In the genomic region with DNA sequence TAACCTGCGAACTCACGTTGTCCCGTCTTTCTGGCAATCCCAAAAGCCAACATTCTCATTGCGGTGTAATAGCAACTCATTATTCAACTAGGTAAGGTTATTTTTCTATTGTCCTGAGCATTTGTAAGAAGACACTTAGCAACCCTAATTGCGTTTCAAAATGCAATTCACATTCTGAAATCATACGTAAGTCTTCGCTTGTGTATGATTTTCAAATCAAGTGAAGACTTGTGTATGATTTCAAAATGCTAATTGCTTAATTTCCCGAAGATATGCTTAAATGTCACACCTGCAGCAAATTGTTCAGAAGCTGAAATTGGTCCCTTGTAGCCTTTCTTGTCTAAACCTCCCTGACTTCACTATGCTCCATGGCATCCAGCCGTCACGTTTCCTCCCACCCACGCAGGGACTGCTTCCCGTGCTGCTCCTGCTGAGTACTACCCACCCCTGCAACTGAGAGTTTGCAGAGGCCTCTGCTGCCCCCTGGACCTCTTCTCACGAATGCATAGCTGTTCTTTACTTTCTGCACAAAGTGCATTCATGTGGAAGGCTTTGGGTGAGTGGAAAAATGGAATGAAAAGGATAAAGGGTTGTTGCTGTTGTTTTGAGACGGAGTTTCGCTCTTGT, we compare ENCODE assay signal across 18 cellular contexts. TPM values are rescaled to one million over a fixed set of nuclear protein-coding genes. Genes with fewer than 3 reads are reported as not detected.
A peak's percentile ranks its signal among the peaks of the same experiment; 100 is the strongest.
DNase-seq lines count a peak whose midpoint lies in the region; ATAC-seq, FAIRE-seq and TF ChIP-seq lines count a peak whose summit lies in the region.
"Had no signal": no experiment of that assay in that cellular context is flagged by ENCODE, and none has a peak within 500 bp of the region (broad histone marks: within the 10 kb centered on the region; RNA-seq: fewer than 3 reads in every experiment).

No MANE protein-coding gene starts in this region.

- H3K4me1 ChIP-seq in keratinocyte (ENCODE audit: control insufficient read depth, extremely low read depth, insufficient read depth, low read length): peaks cover 6% of the 10 kb centered on the region

- no peaks in the 10 kb centered on the region for H3K27me3 ChIP-seq in AG04450 (ENCODE audit: control insufficient read depth, insufficient read depth, low read length)
- H3K27me3 ChIP-seq in keratinocyte (ENCODE audit: control insufficient read depth, extremely low read depth, insufficient read depth, low read length): no peaks in the 10 kb centered on the region
- H3K27me3 ChIP-seq: BLaER1 had no signal

- no peaks in the 10 kb centered on the region for H3K9me3 Mint-ChIP-seq in HFFc6
- H3K9me3 Mint-ChIP-seq in CD14-positive monocyte: peaks cover 0 to 3% (median 0%) of the 10 kb centered on the region in 7 donors
- H3K9me3 Mint-ChIP-seq: activated T-helper 2 cell treated with anti-CD3 and anti-CD28 coated beads, Interferon-gamma antibody, Interleukin-2, Interleukin-4, amounts not matched to agents 10 μg/mL and 5 μg/mL and 100 μg/mL, durations not matched to agents 14 hours and 24 hours and 36 hours; nephron progenitor cell had no signal

- H3K79me2 ChIP-seq in keratinocyte (ENCODE audit: control insufficient read depth, insufficient read depth, low read length): no peaks in the 10 kb centered on the region

- no peak for DNase-seq in AG04450 (ENCODE audit: low read depth, low spot score)
- DNase-seq in HFFc6: no peak
- DNase-seq in astrocyte of the cerebellum (ENCODE audit: low read depth): no peak
- DNase-seq in keratinocyte (ENCODE audit: low read depth, low spot score): no peak
- DNase-seq in CD14-positive monocyte (ENCODE audit: low spot score): no peak
- DNase-seq in HK-2 (ENCODE audit: unreplicated experiment): no peak
- DNase-seq: islet precursor cell; NCI-H1105; NCI-H82; nephron progenitor cell; stimulated activated CD4-positive, alpha-beta T cell treated with anti-CD3 and anti-CD28 coated beads, Interleukin-15, amount 100 ng/mL, for 24 hours; stimulated activated CD8-positive, alpha-beta memory T cell treated with anti-CD3 and anti-CD28 coated beads, Interleukin-4, amount 100 ng/mL, for 48 hours had no signal

- H2AFZ ChIP-seq in keratinocyte (ENCODE audit: control insufficient read depth, low read length): no peak overlapping the region

- no peaks in the 10 kb centered on the region for H3K36me3 Mint-ChIP-seq in HFFc6 (ENCODE audit: low read depth)
- no peaks in the 10 kb centered on the region for H3K36me3 Mint-ChIP-seq in CD14-positive monocyte

- TF ChIP-seq CTCF in AG04450 (IDR thresholded peaks at IDR 0.05; ENCODE audit: low read depth, low read length): peak; percentile 50
- TF ChIP-seq CTCF in HFFc6 (IDR thresholded peaks at IDR 0.05): peak; percentile 41
- TF ChIP-seq CTCF in astrocyte of the cerebellum (IDR thresholded peaks at IDR 0.05; ENCODE audit: low read depth, low read length, missing control alignments): peak; percentile 34
- TF ChIP-seq CTCF in keratinocyte (optimal IDR thresholded peaks at IDR 0.05 in 1 of 3, IDR thresholded peaks at IDR 0.05 in 1 of 3, conservative IDR thresholded peaks at IDR 0.05 in 1 of 3; ENCODE audit: extremely low read depth in 1 of 3, insufficient read depth in 2 of 3, low read length in 3 of 3): peak in 2 of 3 experiments; percentile 13 to 28
- no peak for TF ChIP-seq CTCF in CD14-positive monocyte (IDR thresholded peaks at IDR 0.05)

- no peak overlapping the region for H3K27ac ChIP-seq in AG04450 (ENCODE audit: low read depth, low read length)
- H3K27ac ChIP-seq in keratinocyte (ENCODE audit: control insufficient read depth, insufficient read depth, low read length): no peak overlapping the region
- H3K27ac ChIP-seq: BLaER1 had no signal

- dilution Hi-C loops in keratinocyte (cut with MboI; ENCODE audit: extremely low pct_ligation_motif_present, low sequenced_read_pairs): no loop called here

- no peak for FAIRE-seq in keratinocyte (lab: Jason Lieb, UNC)

- H3K4me1 Mint-ChIP-seq in HFFc6 (ENCODE audit: low read depth) (peaks cover 30% of the 10 kb centered on the region), CD14-positive monocyte (peaks cover 17% of the 10 kb centered on the region)

- intact Hi-C loops in CD14-positive monocyte (cut with micrococcal nuclease): no loop called here

- CTCF ChIA-PET in AG04450 (lab: Charles Lee): interaction anchor here (0.6 to 1.0 kb wide), 3 partner anchors 16 to 36 kb away, joined by 3 to 4 read pairs (median 3); no protein-coding TSS in a partner anchor

- H3K27ac Mint-ChIP-seq in HFFc6 (no peak overlapping the region), CD14-positive monocyte (no peak overlapping the region)
- H3K27ac Mint-ChIP-seq: activated T-helper 2 cell treated with anti-CD3 and anti-CD28 coated beads, Interferon-gamma antibody, Interleukin-2, Interleukin-4, amounts not matched to agents 10 μg/mL and 5 μg/mL and 100 μg/mL, durations not matched to agents 14 hours and 24 hours and 36 hours; nephron progenitor cell had no signal

- POLR2A ChIA-PET in AG04450 (lab: Yijun Ruan, JAX): no interaction called here

- H3K4me2 ChIP-seq in keratinocyte (ENCODE audit: control insufficient read depth, extremely low read depth, insufficient read depth, low read depth, low read length): no peak overlapping the region

- H3K9ac ChIP-seq in keratinocyte (ENCODE audit: control insufficient read depth, extremely low read depth, insufficient read depth, low read length): no peak overlapping the region
- H3K9ac ChIP-seq: BLaER1 had no signal

- H3K36me3 ChIP-seq in keratinocyte (ENCODE audit: control insufficient read depth in 2 of 2, extremely low read depth in 1 of 2, insufficient read depth in 2 of 2, low read length in 2 of 2): no peaks in the 10 kb centered on the region
- H3K36me3 ChIP-seq: BLaER1 had no signal

- ATAC-seq in GM18868 (IDR thresholded peaks at IDR 0.05; ENCODE audit: unreplicated experiment) (no peak), HG03139 (IDR thresholded peaks at IDR 0.05; ENCODE audit: unreplicated experiment) (no peak)

- H4K20me1 ChIP-seq in keratinocyte (ENCODE audit: control insufficient read depth, extremely low read depth, insufficient read depth, low read length): no peaks in the 10 kb centered on the region
- H4K20me1 ChIP-seq: BLaER1 had no signal

- H3K9me1 ChIP-seq in keratinocyte (ENCODE audit: control insufficient read depth, extremely low read depth, insufficient read depth, low read length): no peaks in the 10 kb centered on the region

- H3K4me3 Mint-ChIP-seq in HFFc6 (no peak overlapping the region), CD14-positive monocyte (no peak overlapping the region)
- H3K4me3 Mint-ChIP-seq: nephron progenitor cell had no signal

- H3K4me3 ChIP-seq in AG04450 (ENCODE audit: low read depth, low read length): no peak overlapping the region
- no peak overlapping the region for H3K4me3 ChIP-seq in astrocyte of the cerebellum (ENCODE audit: low read depth, low read length)
- no peak overlapping the region for H3K4me3 ChIP-seq in keratinocyte (ENCODE audit: control insufficient read depth in 2 of 3, extremely low read depth in 1 of 3, insufficient read depth in 2 of 3, low read depth in 1 of 3, low read length in 3 of 3)
- H3K4me3 ChIP-seq: BLaER1 had no signal

- H3K9me3 ChIP-seq in AG04450 (ENCODE audit: control insufficient read depth, insufficient read depth, low read length): 0 out of 2 replicates have a peak, but pooled peaks cover 3% of the 10 kb centered on the region
- no peaks in the 10 kb centered on the region for H3K9me3 ChIP-seq in keratinocyte (ENCODE audit: control insufficient read depth, low read depth, low read length)
- H3K9me3 ChIP-seq: BLaER1 had no signal

- in situ Hi-C loops in astrocyte of the cerebellum (cut with HindIII; ENCODE audit: low sequenced_read_pairs): no loop called here

- H3K27me3 Mint-ChIP-seq in HFFc6 (ENCODE audit: insufficient read depth) (peaks cover 7% of the 10 kb centered on the region), CD14-positive monocyte (ENCODE audit: low read depth in 3 of 3) (peaks cover 0 to 3% (median 0%) of the 10 kb centered on the region in 3 donors)

RNA-seq across cellular contexts. Expression of gene CLDN24, which starts 40.8 kb away (rescaled TPM):
- polyA plus RNA-seq in AG04450 (2011; rRNA removed): not detected in 2 replicates
- not detected in 2 replicates for polyA minus RNA-seq in AG04450 (2011; rRNA and poly(A)+ RNA removed)
- total RNA-seq in HFFc6 (2021; fragmentation: NEBNext Ultra II Directional; extraction: Animal tissue kit (Norgen Biotek cat#: 25700)): not detected
- not detected in 3 replicates for polyA plus RNA-seq in keratinocyte
- polyA plus RNA-seq in keratinocyte (2011; ENCODE audit: low read depth): not detected
- not detected in 2 replicates for polyA plus RNA-seq in keratinocyte (2011; cell fraction: cytosol; rRNA removed)
- polyA plus RNA-seq in keratinocyte (2011; cell fraction: nucleus; rRNA removed): not detected in 2 replicates
- not detected in 2 replicates for polyA plus RNA-seq in keratinocyte (2012; ENCODE audit: low replicate concordance)
- not detected in 3 replicates for polyA minus RNA-seq in keratinocyte
- not detected for polyA minus RNA-seq in keratinocyte (2011; cell fraction: cytosol; rRNA and poly(A)+ RNA removed)
- not detected in 2 replicates for polyA minus RNA-seq in keratinocyte (2011; cell fraction: nucleus; rRNA and poly(A)+ RNA removed)
- polyA plus RNA-seq in CD14-positive monocyte: not detected
- total RNA-seq: activated T-helper 2 cell treated with anti-CD3 and anti-CD28 coated beads, Interferon-gamma antibody, Interleukin-2, Interleukin-4, amounts not matched to agents 10 μg/mL and 5 μg/mL and 100 μg/mL, durations not matched to agents 14 hours and 24 hours and 36 hours; cardiac septum; urinary bladder had no signal
- polyA plus RNA-seq: urinary bladder had no signal

RNA-seq across cellular contexts. Expression of gene CLDN22, which starts 43.0 kb away (rescaled TPM):
- polyA plus RNA-seq in AG04450 (2011; rRNA removed) (not detected in 2 replicates), keratinocyte (0.03 TPM in 1 of 3 replicates, not detected in the others), CD14-positive monocyte (not detected)
- polyA minus RNA-seq in AG04450 (2011; rRNA and poly(A)+ RNA removed): not detected in 2 replicates
- not detected for total RNA-seq in HFFc6 (2021; fragmentation: NEBNext Ultra II Directional; extraction: Animal tissue kit (Norgen Biotek cat#: 25700))
- polyA plus RNA-seq in keratinocyte (2011; ENCODE audit: low read depth): not detected
- not detected in 2 replicates for polyA plus RNA-seq in keratinocyte (2011; cell fraction: cytosol; rRNA removed)
- polyA plus RNA-seq in keratinocyte (2011; cell fraction: nucleus; rRNA removed): not detected in 2 replicates
- 0.06 and 0.17 TPM in 2 replicates for polyA plus RNA-seq in keratinocyte (2012; ENCODE audit: low replicate concordance)
- 0.13 TPM in 1 of 3 replicates, not detected in the others for polyA minus RNA-seq in keratinocyte
- polyA minus RNA-seq in keratinocyte (2011; cell fraction: cytosol; rRNA and poly(A)+ RNA removed): not detected
- polyA minus RNA-seq in keratinocyte (2011; cell fraction: nucleus; rRNA and poly(A)+ RNA removed): not detected in 2 replicates
- total RNA-seq: activated T-helper 2 cell treated with anti-CD3 and anti-CD28 coated beads, Interferon-gamma antibody, Interleukin-2, Interleukin-4, amounts not matched to agents 10 μg/mL and 5 μg/mL and 100 μg/mL, durations not matched to agents 14 hours and 24 hours and 36 hours; cardiac septum; urinary bladder had no signal
- polyA plus RNA-seq: urinary bladder had no signal
